9 cellular contexts compared by ENCODE assay signal in the genomic region with DNA sequence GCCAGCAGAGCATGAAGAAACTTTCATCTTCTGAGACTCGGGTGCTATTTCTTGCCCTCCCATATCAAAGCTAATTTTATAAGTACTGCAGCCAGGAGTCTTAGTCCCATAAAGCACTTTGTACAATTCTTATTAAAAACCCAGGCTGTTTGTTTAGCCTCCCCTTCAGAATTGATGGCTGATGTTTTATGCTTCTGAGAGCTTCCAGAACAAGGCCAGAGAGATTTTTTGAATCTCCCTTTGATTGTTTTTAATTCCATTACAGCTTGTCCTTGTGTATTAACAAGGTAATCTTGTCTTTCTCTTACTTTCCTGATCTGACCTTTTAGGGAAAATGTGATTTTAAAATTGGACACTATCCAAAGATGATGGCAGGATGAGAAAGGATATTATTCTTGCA.
"Had no signal": no experiment of that assay in that cellular context is flagged by ENCODE, and none has a peak within 500 bp of the region (broad histone marks: within the 10 kb centered on the region; RNA-seq: fewer than 3 reads in every experiment).

No MANE protein-coding gene starts in this region.

- ATAC-seq: GM23338, HepG2 had no signal

- H3K27ac ChIP-seq: HL-60, KMS-11 had no signal

- H3K4me1 Mint-ChIP-seq: GM23338 had no signal

- H3K27ac Mint-ChIP-seq: GM23338, H9, HFFc6, IgD-negative memory B cell had no signal

- H2AFZ ChIP-seq: GM23338 had no signal

- H3K4me3 ChIP-seq: GM23338 had no signal

- H3K9me3 Mint-ChIP-seq: HFFc6, IgD-negative memory B cell had no signal

- DNase-seq: H9, HCEC 1CT, HFFc6, KBM-7 had no signal

- H3K4me3 Mint-ChIP-seq: GM23338, H9, HFFc6, IgD-negative memory B cell had no signal

- H3K4me2 ChIP-seq: GM23338, KMS-11 had no signal

- H3K9ac ChIP-seq: KMS-11 had no signal
